14 cellular contexts compared by ENCODE assay signal in the genomic region with DNA sequence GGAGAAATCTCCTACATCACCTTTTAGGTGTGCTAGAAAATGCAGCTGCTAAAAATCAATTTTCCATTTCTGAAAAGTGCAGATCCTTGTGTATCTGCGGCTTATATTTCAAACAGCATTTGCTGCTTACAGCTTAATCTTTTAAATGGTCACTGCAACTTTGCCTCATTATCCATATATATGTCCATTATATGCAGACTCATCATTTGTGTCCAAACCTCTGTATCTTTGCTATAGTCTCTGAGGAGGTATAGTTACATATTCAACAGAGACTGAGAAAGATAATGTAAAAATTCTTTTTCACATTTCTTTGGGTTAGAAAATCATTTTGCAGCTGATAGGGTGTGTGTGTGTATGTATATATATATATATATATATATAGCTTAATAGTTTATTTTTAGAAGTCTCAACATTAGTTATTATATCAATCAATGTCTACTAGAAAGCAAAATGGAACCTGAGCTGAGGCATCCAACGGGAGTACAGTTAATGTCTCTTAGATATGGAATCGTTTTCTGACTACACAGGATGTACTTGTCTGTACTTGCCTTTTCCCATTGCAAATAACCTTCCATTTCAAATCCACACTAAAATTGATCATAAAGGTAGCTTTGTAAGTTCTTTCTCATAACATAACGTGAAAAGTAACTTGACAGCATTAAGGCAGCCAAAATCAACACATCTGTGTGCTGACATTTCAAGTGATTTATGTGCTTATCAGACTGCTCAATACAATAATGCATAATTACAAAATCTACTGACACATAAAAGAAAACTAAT.
"Had no signal": no experiment of that assay in that cellular context is flagged by ENCODE, and none has a peak within 500 bp of the region (broad histone marks: within the 10 kb centered on the region; RNA-seq: fewer than 3 reads in every experiment).

No MANE protein-coding gene starts in this region.

- DNase-seq: activated CD4-positive, alpha-beta T cell treated with anti-CD3 and anti-CD28 coated beads for 48 hours; activated CD8-positive, alpha-beta memory T cell treated with anti-CD3 and anti-CD28 coated beads, Interleukin-2, amount 50 U/mL, for 48 hours; activated CD8-positive, alpha-beta T cell treated with anti-CD3 and anti-CD28 coated beads, Interleukin-2, amount 10 ng/mL, durations not matched to agents 7 days and 5 days; activated naive CD4-positive, alpha-beta T cell treated with Interleukin-2 at 50 U/mL for 16 hours; activated naive CD8-positive, alpha-beta T cell treated with anti-CD3 and anti-CD28 coated beads, Interleukin-2, amount 50 U/mL, for 24 hours; colonic mucosa; effector CD4-positive, alpha-beta T cell; left colon; sigmoid colon; stimulated activated naive CD8-positive, alpha-beta T cell treated with anti-CD3 and anti-CD28 coated beads, Interleukin-15, Interleukin-2, amounts not matched to agents 100 U/mL and 50 U/mL, for 24 hours; upper lobe of left lung had no signal

- H3K4me1 ChIP-seq: ascending aorta, colonic mucosa, sigmoid colon, upper lobe of left lung had no signal

- ATAC-seq: activated CD8-positive, alpha-beta T cell treated with anti-CD3 and anti-CD28 coated beads, Interleukin-2, amount 10 ng/mL, durations not matched to agents 7 days and 5 days; activated naive CD8-positive, alpha-beta T cell treated with anti-CD3 and anti-CD28 coated beads, Interleukin-2, amount 50 U/mL, for 24 hours; left colon; stimulated activated naive CD8-positive, alpha-beta T cell treated with anti-CD3 and anti-CD28 coated beads, Interleukin-15, Interleukin-2, amounts not matched to agents 100 U/mL and 50 U/mL, for 24 hours; WTC11 had no signal

- H3K4me3 ChIP-seq: ascending aorta, cardiac muscle cell, colonic mucosa, sigmoid colon, upper lobe of left lung had no signal

- H3K9me3 ChIP-seq: ascending aorta, colonic mucosa, sigmoid colon, upper lobe of left lung had no signal

- H3K27ac ChIP-seq: ascending aorta, cardiac muscle cell, colonic mucosa, sigmoid colon, upper lobe of left lung had no signal

- H3K36me3 ChIP-seq: ascending aorta, cardiac muscle cell, colonic mucosa, sigmoid colon, upper lobe of left lung had no signal

- H3K27me3 ChIP-seq: ascending aorta, cardiac muscle cell, colonic mucosa, sigmoid colon, upper lobe of left lung had no signal
